24 cellular contexts compared by ENCODE assay signal in genomic region chr2:201174687-201175086, GRCh38.
"Had no signal": no experiment of that assay in that cellular context is flagged by ENCODE, and none has a peak within 500 bp of the region (broad histone marks: within the 10 kb centered on the region; RNA-seq: fewer than 3 reads in every experiment).

No MANE protein-coding gene starts in this region.

- H3K27ac ChIP-seq: epithelial cell of prostate, gastroesophageal sphincter, lower lobe of right lung, prostate gland, thoracic aorta, vagina had no signal

- H3K4me3 Mint-ChIP-seq: activated CD4-positive, alpha-beta memory T cell treated with anti-CD3 and anti-CD28 coated beads, Interleukin-2, amount 10 ng/mL, durations not matched to agents 7 days and 5 days; activated CD4-positive, alpha-beta T cell treated with anti-CD3 and anti-CD28 coated beads, Interleukin-2, amount 10 ng/mL, durations not matched to agents 24 days and 14 days; activated T-cell treated with anti-CD3 and anti-CD28 coated beads, Interleukin-2, amount 50 U/mL, for 24 hours; naive thymus-derived CD4-positive, alpha-beta T cell; T-cell; type B pancreatic cell had no signal

- H3K36me3 Mint-ChIP-seq: T-cell, type B pancreatic cell had no signal

- H3K9me3 Mint-ChIP-seq: activated CD4-positive, alpha-beta T cell treated with anti-CD3 and anti-CD28 coated beads, Interleukin-2, amount 10 ng/mL, durations not matched to agents 24 days and 14 days; activated T-helper 2 cell treated with anti-CD3 and anti-CD28 coated beads, Interferon-gamma antibody, Interleukin-2, Interleukin-4, amounts not matched to agents 10 μg/mL and 5 μg/mL and 100 μg/mL, durations not matched to agents 14 hours and 24 hours and 36 hours; type B pancreatic cell had no signal

- H3K27me3 ChIP-seq: gastroesophageal sphincter, vagina had no signal

- H3K4me1 ChIP-seq: prostate gland, vagina had no signal

- H3K36me3 ChIP-seq: gastroesophageal sphincter, lower lobe of right lung, prostate gland, thoracic aorta, vagina had no signal

- H3K4me3 ChIP-seq: gastroesophageal sphincter, lower lobe of right lung, prostate gland, thoracic aorta, vagina had no signal

- H3K27ac Mint-ChIP-seq: activated CD4-positive, alpha-beta memory T cell treated with anti-CD3 and anti-CD28 coated beads, Interleukin-2, amount 10 ng/mL, durations not matched to agents 7 days and 5 days; activated CD4-positive, alpha-beta T cell treated with anti-CD3 and anti-CD28 coated beads, Interleukin-2, amount 10 ng/mL, durations not matched to agents 24 days and 14 days; activated T-cell treated with anti-CD3 and anti-CD28 coated beads, Interleukin-2, amount 50 U/mL, for 24 hours; activated T-helper 2 cell treated with anti-CD3 and anti-CD28 coated beads, Interferon-gamma antibody, Interleukin-2, Interleukin-4, amounts not matched to agents 10 μg/mL and 5 μg/mL and 100 μg/mL, durations not matched to agents 14 hours and 24 hours and 36 hours; type B pancreatic cell had no signal

- DNase-seq: activated CD4-positive, alpha-beta memory T cell treated with anti-CD3 and anti-CD28 coated beads, Interleukin-2, amount 10 ng/mL, durations not matched to agents 7 days and 5 days; activated CD4-positive, alpha-beta T cell treated with anti-CD3 and anti-CD28 coated beads, Interleukin-2, amount 10 ng/mL, durations not matched to agents 24 days and 14 days; activated naive CD4-positive, alpha-beta T cell; activated T-cell treated with anti-CD3 and anti-CD28 coated beads, Interleukin-2, amount 50 U/mL, for 24 hours; amygdala; cerebellar nuclear complex; cortex of kidney; head of caudate nucleus; lower lobe of right lung; naive thymus-derived CD4-positive, alpha-beta T cell; stimulated activated CD4-positive, alpha-beta T cell treated with anti-CD3 and anti-CD28 coated beads, Interleukin-2, amount 100 ng/mL, for 48 hours; stimulated activated CD8-positive, alpha-beta memory T cell treated with anti-CD3 and anti-CD28 coated beads, Interleukin-4, amount 100 ng/mL, for 48 hours; stimulated activated naive CD4-positive, alpha-beta T cell; T-cell; T1000 had no signal

- ATAC-seq: activated CD4-positive, CD25-positive, alpha-beta regulatory T cell treated with anti-CD3 and anti-CD28 coated beads, Interleukin-2, amount 50 U/mL, for 24 hours; gastroesophageal sphincter; left lobe of liver; naive thymus-derived CD4-positive, alpha-beta T cell; T-cell had no signal

- H3K9me3 ChIP-seq: gastroesophageal sphincter, prostate gland, vagina had no signal

- H3K27me3 Mint-ChIP-seq: activated CD4-positive, alpha-beta T cell treated with anti-CD3 and anti-CD28 coated beads, Interleukin-2, amount 10 ng/mL, durations not matched to agents 24 days and 14 days; activated T-cell treated with anti-CD3 and anti-CD28 coated beads, Interleukin-2, amount 50 U/mL, for 24 hours; naive thymus-derived CD4-positive, alpha-beta T cell; T-cell; type B pancreatic cell had no signal
